In the genomic region with DNA sequence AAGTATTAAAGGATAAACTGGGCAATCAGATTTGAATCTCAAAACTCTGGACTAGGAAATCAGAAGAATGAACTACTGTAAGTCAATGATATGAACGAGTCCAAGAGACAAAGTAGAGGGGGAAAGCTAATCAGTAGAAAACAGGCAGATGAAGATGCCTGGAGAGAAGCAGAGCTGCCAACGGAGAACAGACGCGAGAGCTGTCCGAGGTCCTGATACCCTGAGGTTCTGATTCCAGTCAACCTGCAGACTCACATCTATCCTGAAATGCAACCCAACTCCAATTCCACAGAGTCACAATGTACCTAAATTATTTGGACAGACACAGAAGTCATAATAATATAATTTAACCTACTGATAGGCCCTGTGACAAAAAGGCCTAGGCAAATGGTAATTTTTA, we compare ENCODE assay signal across 10 cellular contexts. TPM values are rescaled to one million over a fixed set of nuclear protein-coding genes. Genes with fewer than 3 reads are reported as not detected.
DNase-seq lines count a peak whose midpoint lies in the region; ATAC-seq and TF ChIP-seq lines count a peak whose summit lies in the region.
"Had no signal": no experiment of that assay in that cellular context is flagged by ENCODE, and none has a peak within 500 bp of the region (broad histone marks: within the 10 kb centered on the region; RNA-seq: fewer than 3 reads in every experiment).

No MANE protein-coding gene starts in this region.

- no peak for TF ChIP-seq CTCF in fibroblast of pulmonary artery (IDR thresholded peaks at IDR 0.05; ENCODE audit: low read length, missing control alignments)
- TF ChIP-seq CTCF in gastroesophageal sphincter (IDR thresholded peaks at IDR 0.05) = no peak

- CTCF ChIA-PET in activated CD8-positive, alpha-beta memory T cell treated with anti-CD3 and anti-CD28 coated beads, Interleukin-2, amount 10 ng/mL, durations not matched to agents 7 days and 5 days (lab: Charles Lee) = no interaction called here

- no peak for ATAC-seq in stimulated activated naive CD8-positive, alpha-beta T cell treated with anti-CD3 and anti-CD28 coated beads, Interleukin-15, Interleukin-2, amounts not matched to agents 100 U/mL and 50 U/mL, for 24 hours
- no peak for ATAC-seq in stimulated activated naive CD8-positive, alpha-beta T cell treated with anti-CD3 and anti-CD28 coated beads, Interleukin-15, amount 100 ng/mL, for 72 hours
- no peak for ATAC-seq in activated CD8-positive, alpha-beta memory T cell treated with anti-CD3 and anti-CD28 coated beads, Interleukin-2, amount 10 ng/mL, durations not matched to agents 7 days and 5 days
- ATAC-seq in gastroesophageal sphincter = no peak
- no peak for ATAC-seq in GM21381 (IDR thresholded peaks at IDR 0.05; ENCODE audit: unreplicated experiment)

- H3K27ac Mint-ChIP-seq in stimulated activated naive CD8-positive, alpha-beta T cell treated with anti-CD3 and anti-CD28 coated beads, Interleukin-15, amount 100 ng/mL, for 72 hours = no peak overlapping the region
- no peak overlapping the region for H3K27ac Mint-ChIP-seq in activated CD8-positive, alpha-beta memory T cell treated with anti-CD3 and anti-CD28 coated beads, Interleukin-2, amount 10 ng/mL, durations not matched to agents 7 days and 5 days
- H3K27ac Mint-ChIP-seq: stimulated activated naive CD8-positive, alpha-beta T cell treated with anti-CD3 and anti-CD28 coated beads, Interleukin-15, Interleukin-2, amounts not matched to agents 100 ng/mL and 50 ng/mL, for 24 hours had no signal

- H3K27ac ChIP-seq in gastroesophageal sphincter = no peak overlapping the region

- H3K4me1 Mint-ChIP-seq in stimulated activated naive CD8-positive, alpha-beta T cell treated with anti-CD3 and anti-CD28 coated beads, Interleukin-15, amount 100 ng/mL, for 72 hours = no peaks in the 10 kb centered on the region
- H3K4me1 Mint-ChIP-seq in activated CD8-positive, alpha-beta memory T cell treated with anti-CD3 and anti-CD28 coated beads, Interleukin-2, amount 10 ng/mL, durations not matched to agents 7 days and 5 days = no peaks in the 10 kb centered on the region

- H3K4me3 ChIP-seq in fibroblast of pulmonary artery (replicated peaks; ENCODE audit: low read depth, low read length) (no peak overlapping the region), gastroesophageal sphincter (no peak overlapping the region)

- TF ChIP-seq POLR2A in gastroesophageal sphincter (IDR thresholded peaks at IDR 0.05) = no peak

- H3K9me3 ChIP-seq in gastroesophageal sphincter = no peaks in the 10 kb centered on the region

- no peaks in the 10 kb centered on the region for H3K36me3 Mint-ChIP-seq in activated CD8-positive, alpha-beta memory T cell treated with anti-CD3 and anti-CD28 coated beads, Interleukin-2, amount 10 ng/mL, durations not matched to agents 7 days and 5 days

- H3K27me3 Mint-ChIP-seq in stimulated activated naive CD8-positive, alpha-beta T cell treated with anti-CD3 and anti-CD28 coated beads, Interleukin-15, amount 100 ng/mL, for 72 hours = no peaks in the 10 kb centered on the region
- no peaks in the 10 kb centered on the region for H3K27me3 Mint-ChIP-seq in activated CD8-positive, alpha-beta memory T cell treated with anti-CD3 and anti-CD28 coated beads, Interleukin-2, amount 10 ng/mL, durations not matched to agents 7 days and 5 days
- H3K27me3 Mint-ChIP-seq: stimulated activated naive CD8-positive, alpha-beta T cell treated with anti-CD3 and anti-CD28 coated beads, Interleukin-15, Interleukin-2, amounts not matched to agents 100 ng/mL and 50 ng/mL, for 24 hours had no signal

- no peaks in the 10 kb centered on the region for H3K4me1 ChIP-seq in gastroesophageal sphincter

- WGBS in gastroesophageal sphincter (ENCODE audit: low coverage in 1 of 2), 2 donors = 5 to 9% methylated on average over 5 of the region's 5 CpGs

- no peak overlapping the region for H3K4me3 Mint-ChIP-seq in stimulated activated naive CD8-positive, alpha-beta T cell treated with anti-CD3 and anti-CD28 coated beads, Interleukin-15, amount 100 ng/mL, for 72 hours
- H3K4me3 Mint-ChIP-seq in activated CD8-positive, alpha-beta memory T cell treated with anti-CD3 and anti-CD28 coated beads, Interleukin-2, amount 10 ng/mL, durations not matched to agents 7 days and 5 days = no peak overlapping the region
- H3K4me3 Mint-ChIP-seq: stimulated activated naive CD8-positive, alpha-beta T cell treated with anti-CD3 and anti-CD28 coated beads, Interleukin-15, Interleukin-2, amounts not matched to agents 100 ng/mL and 50 ng/mL, for 24 hours had no signal

- no peaks in the 10 kb centered on the region for H3K36me3 ChIP-seq in gastroesophageal sphincter

- in situ Hi-C loops in SK-MEL-5 (cut with HindIII; ENCODE audit: low pct_unique_long_range_greater_than_20kb, low sequenced_read_pairs) = no loop called here

- H3K27me3 ChIP-seq in gastroesophageal sphincter = no peaks in the 10 kb centered on the region

- peaks cover 6 to 9% of the 10 kb centered on the region in 2 donors for H3K9me3 Mint-ChIP-seq in stimulated activated naive CD8-positive, alpha-beta T cell treated with anti-CD3 and anti-CD28 coated beads, Interleukin-15, amount 100 ng/mL, for 72 hours
- H3K9me3 Mint-ChIP-seq in activated CD8-positive, alpha-beta memory T cell treated with anti-CD3 and anti-CD28 coated beads, Interleukin-2, amount 10 ng/mL, durations not matched to agents 7 days and 5 days (ENCODE audit: low read depth) = no peaks in the 10 kb centered on the region
- H3K9me3 Mint-ChIP-seq: stimulated activated naive CD8-positive, alpha-beta T cell treated with anti-CD3 and anti-CD28 coated beads, Interleukin-15, Interleukin-2, amounts not matched to agents 100 ng/mL and 50 ng/mL, for 24 hours had no signal

- DNase-seq in stimulated activated naive CD8-positive, alpha-beta T cell treated with anti-CD3 and anti-CD28 coated beads, Interleukin-15, Interleukin-2, amounts not matched to agents 100 U/mL and 50 U/mL, for 24 hours = peak; percentile 18
- no peak for DNase-seq in stimulated activated naive CD8-positive, alpha-beta T cell treated with anti-CD3 and anti-CD28 coated beads, Interleukin-15, amount 100 ng/mL, for 72 hours
- peak; percentile 11 for DNase-seq in SK-MEL-5 (ENCODE audit: low read depth, low spot score)
- peak; percentile 46 for DNase-seq in fibroblast of pulmonary artery (ENCODE audit: low read depth)
- no peak for DNase-seq in activated CD8-positive, alpha-beta memory T cell treated with anti-CD3 and anti-CD28 coated beads, Interleukin-2, amount 10 ng/mL, durations not matched to agents 7 days and 5 days
- DNase-seq in AML-193 (lab: John Stamatoyannopoulos, UW) = no peak
- DNase-seq: nucleus accumbens had no signal

- no peak for TF ChIP-seq EP300 in gastroesophageal sphincter (IDR thresholded peaks at IDR 0.05)

RNA-seq across cellular contexts. Expression of a gene that starts 33.5 kb away (rescaled TPM):
- total RNA-seq in SK-MEL-5 (2014; rRNA removed; shearing (Covaris generic)) = 1.6 and 1.8 TPM in 2 replicates
- polyA plus RNA-seq in SK-MEL-5 (2015; cell fraction: cytosol; rRNA removed) = 0.24 and 0.89 TPM in 2 replicates
- 0.41 and 0.73 TPM in 2 replicates for polyA plus RNA-seq in SK-MEL-5 (2015; cell fraction: nucleus; rRNA removed)
- not detected for total RNA-seq in activated CD8-positive, alpha-beta memory T cell treated with anti-CD3 and anti-CD28 coated beads, Interleukin-2, amount 10 ng/mL, durations not matched to agents 7 days and 5 days
- under 1 TPM in 1 of 4 donors, not detected in 3; 0.27 TPM for total RNA-seq in gastroesophageal sphincter

Comparison
In these comparisons a context has a peak if more than half of its experiments do, and no peak if none do; other contexts are left out.
1. DNase-seq: peak in stimulated activated naive CD8-positive, alpha-beta T cell treated with anti-CD3 and anti-CD28 coated beads, Interleukin-15, Interleukin-2, amounts not matched to agents 100 U/mL and 50 U/mL, for 24 hours (single experiment), SK-MEL-5 (single experiment) and fibroblast of pulmonary artery (single experiment); none in stimulated activated naive CD8-positive, alpha-beta T cell treated with anti-CD3 and anti-CD28 coated beads, Interleukin-15, amount 100 ng/mL, for 72 hours (0 of 2), activated CD8-positive, alpha-beta memory T cell treated with anti-CD3 and anti-CD28 coated beads, Interleukin-2, amount 10 ng/mL, durations not matched to agents 7 days and 5 days (single experiment) and AML-193 (0 of 2).